In genomic region chr14:89379891-89380820, GRCh38 we compare ENCODE assay signal across 16 cellular contexts.
"Had no signal": no experiment of that assay in that cellular context is flagged by ENCODE, and none has a peak within 500 bp of the region (broad histone marks: within the 10 kb centered on the region; RNA-seq: fewer than 3 reads in every experiment).

No MANE protein-coding gene starts in this region.

- FAIRE-seq: kidney had no signal

- H3K4me2 ChIP-seq: neural progenitor cell had no signal

- H3K27me3 ChIP-seq: body of pancreas, dorsolateral prefrontal cortex, foreskin keratinocyte, left lung, neural progenitor cell had no signal

- H3K4me3 Mint-ChIP-seq: activated CD4-positive, alpha-beta T cell treated with anti-CD3 and anti-CD28 coated beads, Interleukin-2, amount 10 ng/mL, durations not matched to agents 24 days and 14 days; activated CD8-positive, alpha-beta T cell treated with anti-CD3 and anti-CD28 coated beads for 36 hours; activated T-cell treated with anti-CD3 and anti-CD28 coated beads, Interleukin-2, amount 50 U/mL, for 4 hours; neural progenitor cell had no signal

- H3K4me1 ChIP-seq: foreskin keratinocyte, neural progenitor cell had no signal

- H3K27ac ChIP-seq: body of pancreas, epithelial cell of prostate, foreskin keratinocyte, left lung, neural progenitor cell had no signal

- ATAC-seq: activated CD8-positive, alpha-beta T cell treated with anti-CD3 and anti-CD28 coated beads for 36 hours; activated naive CD4-positive, alpha-beta T cell treated with anti-CD3 and anti-CD28 coated beads, Interleukin-2, amount 50 U/mL, for 72 hours; activated T-cell treated with anti-CD3 and anti-CD28 coated beads, Interleukin-2, amount 50 U/mL, for 4 hours; body of pancreas; foreskin keratinocyte had no signal

- H2AFZ ChIP-seq: neural progenitor cell had no signal

- H3K36me3 ChIP-seq: left lung, neural progenitor cell had no signal

- H3K4me1 Mint-ChIP-seq: neural progenitor cell had no signal

- H3K27me3 Mint-ChIP-seq: activated CD4-positive, alpha-beta T cell treated with anti-CD3 and anti-CD28 coated beads, Interleukin-2, amount 10 ng/mL, durations not matched to agents 24 days and 14 days; activated CD8-positive, alpha-beta T cell treated with anti-CD3 and anti-CD28 coated beads for 36 hours had no signal

- DNase-seq: activated CD4-positive, alpha-beta T cell treated with anti-CD3 and anti-CD28 coated beads, Interleukin-2, amount 10 ng/mL, durations not matched to agents 24 days and 14 days; activated CD8-positive, alpha-beta memory T cell treated with anti-CD3 and anti-CD28 coated beads, Interleukin-2, amount 50 U/mL, for 4 hours; activated CD8-positive, alpha-beta T cell treated with anti-CD3 and anti-CD28 coated beads for 36 hours; activated T-cell treated with anti-CD3 and anti-CD28 coated beads, Interleukin-2, amount 50 U/mL, for 4 hours; amniotic stem cell; body of pancreas; foreskin keratinocyte; kidney; left lung; T1000 had no signal

- H3K9ac ChIP-seq: neural progenitor cell had no signal

- H3K4me3 ChIP-seq: body of pancreas, dorsolateral prefrontal cortex, left lung, neural progenitor cell, skin epidermis had no signal

- H3K9me3 ChIP-seq: body of pancreas had no signal

- H3K27ac Mint-ChIP-seq: activated CD4-positive, alpha-beta T cell treated with anti-CD3 and anti-CD28 coated beads, Interleukin-2, amount 10 ng/mL, durations not matched to agents 24 days and 14 days; activated CD8-positive, alpha-beta T cell treated with anti-CD3 and anti-CD28 coated beads for 36 hours; activated naive CD4-positive, alpha-beta T cell treated with anti-CD3 and anti-CD28 coated beads, Interleukin-2, amount 50 U/mL, for 72 hours; neural progenitor cell; progenitor cell of endocrine pancreas had no signal
